ENCODE assay signal across 8 cellular contexts in genomic region chr19:14432817-14433453, GRCh38. TPM values are rescaled to one million over a fixed set of nuclear protein-coding genes. Genes with fewer than 3 reads are reported as not detected.
A peak's percentile ranks its signal among the peaks of the same experiment; 100 is the strongest.
DNase-seq lines count a peak whose midpoint lies in the region; ATAC-seq and TF ChIP-seq lines count a peak whose summit lies in the region.

Gene PKN1 (plus strand): TSS chr19:14433306. CDS start chr19:14433522, 216 bp downstream.

- peak in 1 of 3 donors; percentile 15 for TF ChIP-seq POLR2A in body of pancreas (IDR thresholded peaks at IDR 0.05)
- no peak for TF ChIP-seq POLR2A in sigmoid colon (IDR thresholded peaks at IDR 0.05)

- peak within 1 kb of the TSS; percentile 80 for H3K4me3 ChIP-seq in HUES6 (ENCODE audit: low read depth, low read length)
- peak within 1 kb of the TSS; percentile 46 to 70 for H3K4me3 ChIP-seq in body of pancreas
- peak within 1 kb of the TSS; percentile 70 for H3K4me3 ChIP-seq in iPS-15b (ENCODE audit: low read depth, low read length)
- H3K4me3 ChIP-seq in sigmoid colon, result peak within 1 kb of the TSS; percentile 65 to 98 (median 86)

- DNase-seq in NCI-H1417 (lab: John Stamatoyannopoulos, UW) (peak; percentile 28 to 84 (median 83)), NCI-H1417 treated with DMSO at 0.1 percent for 48 hours (lab: John Stamatoyannopoulos, UW) (no peak), SW480 (ENCODE audit: low spot score) (peak; percentile 35), body of pancreas (peak; percentile 38 to 65 (median 52)), sigmoid colon (no peak), NCI-H187 (lab: John Stamatoyannopoulos, UW) (no peak)

- peak; percentile 71 for ATAC-seq in body of pancreas

- H3K36me3 ChIP-seq in HUES6 (ENCODE audit: control insufficient read depth, insufficient read depth, low read length) (0 out of 2 replicates have a peak, but pooled peaks cover 2% of the 10 kb centered on the region), body of pancreas (replicated peaks in 1 of 2; ENCODE audit: insufficient read depth in 1 of 2, low read depth in 2 of 2) (no peaks in the 10 kb centered on the region), iPS-15b (ENCODE audit: control insufficient read depth, insufficient read depth, low read length) (peaks cover 3% of the 10 kb centered on the region), sigmoid colon (peaks cover 0 to 12% (median 0%) of the 10 kb centered on the region in 4 donors)

- H3K4me1 ChIP-seq in HUES6 (ENCODE audit: control insufficient read depth, insufficient read depth, low read length) (peaks cover 16% of the 10 kb centered on the region), body of pancreas (peaks cover 32% of the 10 kb centered on the region), iPS-15b (ENCODE audit: control insufficient read depth, insufficient read depth, low read length) (no peaks in the 10 kb centered on the region), sigmoid colon (peaks cover 0 to 45% (median 27%) of the 10 kb centered on the region in 4 donors)

- no peaks in the 10 kb centered on the region for H3K9me3 ChIP-seq in HUES6 (ENCODE audit: control insufficient read depth, insufficient read depth, low read depth, low read length)
- H3K9me3 ChIP-seq in body of pancreas, result no peaks in the 10 kb centered on the region
- no peaks in the 10 kb centered on the region for H3K9me3 ChIP-seq in iPS-15b (ENCODE audit: control insufficient read depth, insufficient read depth, low read length)
- H3K9me3 ChIP-seq in sigmoid colon, result no peaks in the 10 kb centered on the region

- peak within 1 kb of the TSS; percentile 32 for H3K9ac ChIP-seq in HUES6 (ENCODE audit: low read length)
- no peak within 1 kb of the TSS for H3K9ac ChIP-seq in iPS-15b (ENCODE audit: low read depth, low read length)

- TF ChIP-seq EP300 in sigmoid colon (IDR thresholded peaks at IDR 0.05), result no peak

- H3K27me3 ChIP-seq in HUES6 (ENCODE audit: control insufficient read depth, insufficient read depth, low read length), result peaks cover 5% of the 10 kb centered on the region; the same call in 1 of the 2 replicates
- no peaks in the 10 kb centered on the region for H3K27me3 ChIP-seq in body of pancreas
- H3K27me3 ChIP-seq in iPS-15b (ENCODE audit: control insufficient read depth, insufficient read depth, low read length), result no peaks in the 10 kb centered on the region
- H3K27me3 ChIP-seq in sigmoid colon, result no peaks in the 10 kb centered on the region

- no peak within 1 kb of the TSS for H3K27ac ChIP-seq in HUES6 (ENCODE audit: low read depth, low read length)
- H3K27ac ChIP-seq in body of pancreas, result peak within 1 kb of the TSS; percentile 43 to 79 (median 68)
- peak within 1 kb of the TSS; percentile 88 to 92 (median 90) for H3K27ac ChIP-seq in sigmoid colon

- 3 to 80% methylated on average over 1 to 30 of the region's 70 CpGs for WGBS in body of pancreas, 2 donors
- WGBS in sigmoid colon, 2 donors, result 2% methylated on average over 70 of the region's 70 CpGs

- intact Hi-C loops in body of pancreas (cut with DNase I) (no loop called here), sigmoid colon (cut with DNase I) (loop anchor here (2.0 kb wide), 1 partner anchor 40 kb away; no protein-coding TSS in a partner anchor)

- TF ChIP-seq CTCF in body of pancreas (IDR thresholded peaks at IDR 0.05), result no peak
- no peak for TF ChIP-seq CTCF in sigmoid colon (IDR thresholded peaks at IDR 0.05)

RNA-seq across cellular contexts. Expression of gene PKN1, which starts in this region (rescaled TPM):
- 10 to 100 TPM; 82.5 to 83.4 TPM for total RNA-seq in body of pancreas
- total RNA-seq in sigmoid colon, result 100 to 1,000 TPM in 1 of 4 donors, 10 to 100 TPM in 3; 79.2 to 126 (median 84.6) TPM
- 10 to 100 TPM; 20.8 to 54.8 (median 28.2) TPM for polyA plus RNA-seq in sigmoid colon

Comparison
In these comparisons a context has a peak if more than half of its experiments do, and no peak if none do; other contexts are left out.
1. DNase-seq: peak in NCI-H1417 (3 of 3), SW480 (single experiment) and body of pancreas (4 of 4); none in NCI-H1417 treated with DMSO at 0.1 percent for 48 hours (single experiment), sigmoid colon (single experiment) and NCI-H187 (0 of 2).
2. Peak in every context shown above with its lines, with median percentiles within 50 percentile points of each other: H3K4me3 ChIP-seq.